Comparison of ENCODE assay signal across 8 cellular contexts in genomic region chr16:14897006-14897664, GRCh38. TPM values are rescaled to one million over a fixed set of nuclear protein-coding genes. Genes with fewer than 3 reads are reported as not detected.
DNase-seq lines count a peak whose midpoint lies in the region; ATAC-seq and TF ChIP-seq lines count a peak whose summit lies in the region.
"Not testable (repeated sequence)": the region's sequence is repeated elsewhere in the genome, so short reads cannot be mapped to it uniquely, and the experiment has no call there.

No MANE protein-coding gene starts in this region.

- H3K4me2 ChIP-seq in IMR-90 (ENCODE audit: low read depth, low read length) = not testable (repeated sequence)

- H3K14ac ChIP-seq in IMR-90 (replicated peaks; ENCODE audit: low read depth, low read length) = not testable (repeated sequence)

- H3K27ac ChIP-seq in IMR-90 (ENCODE audit: insufficient read depth, low read length); right lobe of liver: not testable (repeated sequence)

- not testable (repeated sequence) for H3K79me1 ChIP-seq in IMR-90 (ENCODE audit: low read depth in 1 of 2, low read length in 2 of 2)

- not testable (repeated sequence) for H3K4ac ChIP-seq in IMR-90 (ENCODE audit: low read depth, low read length)

- not testable (repeated sequence) for H3K4me3 Mint-ChIP-seq in activated CD8-positive, alpha-beta T cell treated with anti-CD3 and anti-CD28 coated beads, Interleukin-2, amount 10 ng/mL, durations not matched to agents 7 days and 5 days; MCF 10A (ENCODE audit: unreplicated experiment); neural crest cell; stimulated activated naive CD8-positive, alpha-beta T cell treated with anti-CD3 and anti-CD28 coated beads, Interleukin-15, amount 100 ng/mL, for 72 hours

- TF ChIP-seq CTCF in BJ (IDR thresholded peaks at IDR 0.05; ENCODE audit: insufficient read depth, low read depth, low read length) = peak; percentile 24
- TF ChIP-seq CTCF in IMR-90 (conservative IDR thresholded peaks at IDR 0.05; ENCODE audit: low read depth, low read length) = not testable (repeated sequence)
- TF ChIP-seq CTCF in MCF 10A (IDR thresholded peaks at IDR 0.05; ENCODE audit: unreplicated experiment) = peak; percentile 10
- TF ChIP-seq CTCF in right lobe of liver (IDR thresholded peaks at IDR 0.05) = peak in 1 of 4 donors; percentile 25
- TF ChIP-seq CTCF in neural crest cell (conservative IDR thresholded peaks at IDR 0.05) = peak; percentile 44

- H2AFZ ChIP-seq in IMR-90 (replicated peaks; ENCODE audit: low read length, poor library complexity) = not testable (repeated sequence)

- not testable (repeated sequence) for H2AK5ac ChIP-seq in IMR-90 (ENCODE audit: low read depth, low read length)

- not testable (repeated sequence) for H3K27me3 Mint-ChIP-seq in activated CD8-positive, alpha-beta T cell treated with anti-CD3 and anti-CD28 coated beads, Interleukin-2, amount 10 ng/mL, durations not matched to agents 7 days and 5 days (ENCODE audit: low read depth); MCF 10A (ENCODE audit: insufficient read depth, unreplicated experiment); neural crest cell (ENCODE audit: low read depth); stimulated activated naive CD8-positive, alpha-beta T cell treated with anti-CD3 and anti-CD28 coated beads, Interleukin-15, amount 100 ng/mL, for 72 hours

- H3K27me3 ChIP-seq in BJ (ENCODE audit: control insufficient read depth, insufficient read depth, low read length); IMR-90 (ENCODE audit: control insufficient read depth, insufficient read depth, low read length); right lobe of liver: not testable (repeated sequence)

- intact Hi-C loops in IMR-90 (cut with micrococcal nuclease); MCF 10A (cut with micrococcal nuclease); Right ventricle myocardium inferior (cut with DNase I); right lobe of liver (cut with DNase I): not testable (repeated sequence)

- not testable (repeated sequence) for H4K20me1 ChIP-seq in IMR-90 (ENCODE audit: insufficient read depth, low read length)

- not testable (repeated sequence) for TF ChIP-seq RAD21 in IMR-90 (IDR thresholded peaks at IDR 0.05; ENCODE audit: low read length)

- not testable (repeated sequence) for H3K9me1 ChIP-seq in IMR-90 (ENCODE audit: insufficient read depth, low read length)

- ATAC-seq in IMR-90 (ENCODE audit: low read depth) (peak; percentile 68), Right ventricle myocardium inferior (peak; percentile 66), right lobe of liver (peak; percentile 90 to 97 (median 94))
- peak; percentile 50 for ATAC-seq in activated CD8-positive, alpha-beta T cell treated with anti-CD3 and anti-CD28 coated beads, Interleukin-2, amount 10 ng/mL, durations not matched to agents 7 days and 5 days
- ATAC-seq in stimulated activated naive CD8-positive, alpha-beta T cell treated with anti-CD3 and anti-CD28 coated beads, Interleukin-15, amount 100 ng/mL, for 72 hours = peak; percentile 75

- not testable (repeated sequence) for H3K9me3 ChIP-seq in IMR-90 (ENCODE audit: control insufficient read depth, insufficient read depth, low read length); right lobe of liver

- H4K91ac ChIP-seq in IMR-90 (ENCODE audit: insufficient read depth, low read depth, low read length) = not testable (repeated sequence)

- not testable (repeated sequence) for H2AK9ac ChIP-seq in IMR-90 (replicated peaks; ENCODE audit: low read depth, low read length, poor library complexity)

- not testable (repeated sequence) for H3K9me3 Mint-ChIP-seq in activated CD8-positive, alpha-beta T cell treated with anti-CD3 and anti-CD28 coated beads, Interleukin-2, amount 10 ng/mL, durations not matched to agents 7 days and 5 days (ENCODE audit: insufficient read depth); MCF 10A (ENCODE audit: unreplicated experiment); neural crest cell; stimulated activated naive CD8-positive, alpha-beta T cell treated with anti-CD3 and anti-CD28 coated beads, Interleukin-15, amount 100 ng/mL, for 72 hours

- H2BK15ac ChIP-seq in IMR-90 (ENCODE audit: low read depth, low read length) = not testable (repeated sequence)

- BruUV-seq in IMR-90 (replicated peaks; lab: Mats Ljungman, UMichigan); MCF 10A (replicated peaks; lab: Mats Ljungman, UMichigan): not testable (repeated sequence)

- not testable (repeated sequence) for H3K4me1 ChIP-seq in IMR-90 (ENCODE audit: control insufficient read depth, insufficient read depth, low read length); right lobe of liver

- H3K36me3 Mint-ChIP-seq in activated CD8-positive, alpha-beta T cell treated with anti-CD3 and anti-CD28 coated beads, Interleukin-2, amount 10 ng/mL, durations not matched to agents 7 days and 5 days (ENCODE audit: low read depth); MCF 10A (ENCODE audit: insufficient read depth, unreplicated experiment); neural crest cell (ENCODE audit: low read depth): not testable (repeated sequence)

- not testable (repeated sequence) for H3K4me3 ChIP-seq in BJ (ENCODE audit: low read depth, low read length); IMR-90 (ENCODE audit: insufficient read depth, low read depth, low read length); right lobe of liver

- H3K56ac ChIP-seq in IMR-90 (ENCODE audit: extremely low read depth, insufficient read depth, low read length) = not testable (repeated sequence)

- not testable (repeated sequence) for H3K9ac ChIP-seq in IMR-90 (ENCODE audit: low read depth, low read length)

- H2BK120ac ChIP-seq in IMR-90 (ENCODE audit: low read depth, low read length) = not testable (repeated sequence)

- not testable (repeated sequence) for H3K4me1 Mint-ChIP-seq in activated CD8-positive, alpha-beta T cell treated with anti-CD3 and anti-CD28 coated beads, Interleukin-2, amount 10 ng/mL, durations not matched to agents 7 days and 5 days (ENCODE audit: low read depth); MCF 10A (ENCODE audit: insufficient read depth, unreplicated experiment); neural crest cell; stimulated activated naive CD8-positive, alpha-beta T cell treated with anti-CD3 and anti-CD28 coated beads, Interleukin-15, amount 100 ng/mL, for 72 hours

- H3K23ac ChIP-seq in IMR-90 (ENCODE audit: low read depth, low read length) = not testable (repeated sequence)

- TF ChIP-seq POLR2A in IMR-90 (IDR thresholded peaks at IDR 0.05; ENCODE audit: low read depth, low read length); right lobe of liver (IDR thresholded peaks at IDR 0.05): not testable (repeated sequence)

- WGBS in IMR-90 (ENCODE audit: extremely low coverage in 2 of 2, insufficient read length in 1 of 2), 2 experiments = no CpG with 5 or more reads among the region's 12 CpGs
- 60% methylated on average over 2 of the region's 12 CpGs for WGBS in right lobe of liver (ENCODE audit: insufficient coverage, low coverage, low lambda C conversion rate, missing lambda C conversion rate)

- not testable (repeated sequence) for H3K18ac ChIP-seq in IMR-90 (ENCODE audit: low read depth, low read length)

- H2BK5ac ChIP-seq in IMR-90 (ENCODE audit: low read depth, low read length, poor library complexity, severe bottlenecking) = not testable (repeated sequence)

- in situ Hi-C loops in IMR-90 (cut with MboI; ENCODE audit: low sequenced_read_pairs) = not testable (repeated sequence)

- DNase-seq in BJ (ENCODE audit: low read depth); IMR-90; activated CD8-positive, alpha-beta T cell treated with anti-CD3 and anti-CD28 coated beads, Interleukin-2, amount 10 ng/mL, durations not matched to agents 7 days and 5 days; MCF 10A (ENCODE audit: unreplicated experiment); Right ventricle myocardium inferior (ENCODE audit: missing footprints); right lobe of liver; neural crest cell (ENCODE audit: low read depth, low spot score); stimulated activated naive CD8-positive, alpha-beta T cell treated with anti-CD3 and anti-CD28 coated beads, Interleukin-15, amount 100 ng/mL, for 72 hours: not testable (repeated sequence)

- H2BK20ac ChIP-seq in IMR-90 (ENCODE audit: low read depth, low read length) = not testable (repeated sequence)

- dilution Hi-C loops in IMR-90 (cut with HindIII; ENCODE audit: low sequenced_read_pairs, unreplicated experiment) = not testable (repeated sequence)

- not testable (repeated sequence) for H4K5ac ChIP-seq in IMR-90 (ENCODE audit: low read depth, low read length)

- CTCF ChIA-PET in BJ (lab: Yijun Ruan, JAX); IMR-90 (lab: Yijun Ruan, JAX); activated CD8-positive, alpha-beta T cell treated with anti-CD3 and anti-CD28 coated beads, Interleukin-2, amount 10 ng/mL, durations not matched to agents 7 days and 5 days (lab: Charles Lee); MCF 10A (lab: Yijun Ruan, JAX): not testable (repeated sequence)

- not testable (repeated sequence) for H3K36me3 ChIP-seq in BJ (ENCODE audit: control insufficient read depth, insufficient read depth, low read length); IMR-90 (ENCODE audit: control insufficient read depth, insufficient read depth, low read length); right lobe of liver

- H4K8ac ChIP-seq in IMR-90 (ENCODE audit: low read depth in 2 of 2, low read length in 2 of 2) = not testable (repeated sequence)

- POLR2A ChIA-PET in BJ (lab: Charles Lee); IMR-90 (lab: Charles Lee; ENCODE audit: unreplicated experiment); activated CD8-positive, alpha-beta T cell treated with anti-CD3 and anti-CD28 coated beads, Interleukin-2, amount 10 ng/mL, durations not matched to agents 7 days and 5 days (lab: Charles Lee); MCF 10A (lab: Yijun Ruan, JAX): not testable (repeated sequence)

- H3K27ac Mint-ChIP-seq in activated CD8-positive, alpha-beta T cell treated with anti-CD3 and anti-CD28 coated beads, Interleukin-2, amount 10 ng/mL, durations not matched to agents 7 days and 5 days; MCF 10A (ENCODE audit: low read depth, unreplicated experiment); neural crest cell (ENCODE audit: unreplicated experiment); stimulated activated naive CD8-positive, alpha-beta T cell treated with anti-CD3 and anti-CD28 coated beads, Interleukin-15, amount 100 ng/mL, for 72 hours: not testable (repeated sequence)

RNA-seq across cellular contexts. Expression of gene NPIPA1, which starts 40.1 kb away (rescaled TPM):
- polyA plus RNA-seq in BJ (2011; rRNA removed) = 77.0 and 83.3 TPM in 2 replicates
- polyA minus RNA-seq in BJ (2011; rRNA and poly(A)+ RNA removed) = 14.8 and 20.9 TPM in 2 replicates
- total RNA-seq in IMR-90 (2012; rRNA removed) = 8.1 and 10.3 TPM in 2 replicates
- polyA plus RNA-seq in IMR-90 (2012; rRNA removed) = 74.5 and 85.8 TPM in 2 replicates
- polyA plus RNA-seq in IMR-90 (2012; cell fraction: cytosol; rRNA removed) = 19.5 and 34.3 TPM in 2 replicates
- polyA plus RNA-seq in IMR-90 (2012; cell fraction: nucleus; rRNA removed; ENCODE audit: low replicate concordance) = 380 and 593 TPM in 2 replicates
- total RNA-seq in activated CD8-positive, alpha-beta T cell treated with anti-CD3 and anti-CD28 coated beads, Interleukin-2, amount 10 ng/mL, durations not matched to agents 7 days and 5 days = 10 to 100 TPM; 91.5 to 94.3 TPM
- 212 and 215 TPM in 2 replicates for total RNA-seq in MCF 10A (2022)
- total RNA-seq in Right ventricle myocardium inferior = 45.3 TPM
- total RNA-seq in right lobe of liver = 10 to 100 TPM; 14.0 to 48.3 (median 33.6) TPM
- 171 and 176 TPM in 2 replicates for total RNA-seq in neural crest cell
